ENCODE assay signal across 14 cellular contexts in the genomic region with DNA sequence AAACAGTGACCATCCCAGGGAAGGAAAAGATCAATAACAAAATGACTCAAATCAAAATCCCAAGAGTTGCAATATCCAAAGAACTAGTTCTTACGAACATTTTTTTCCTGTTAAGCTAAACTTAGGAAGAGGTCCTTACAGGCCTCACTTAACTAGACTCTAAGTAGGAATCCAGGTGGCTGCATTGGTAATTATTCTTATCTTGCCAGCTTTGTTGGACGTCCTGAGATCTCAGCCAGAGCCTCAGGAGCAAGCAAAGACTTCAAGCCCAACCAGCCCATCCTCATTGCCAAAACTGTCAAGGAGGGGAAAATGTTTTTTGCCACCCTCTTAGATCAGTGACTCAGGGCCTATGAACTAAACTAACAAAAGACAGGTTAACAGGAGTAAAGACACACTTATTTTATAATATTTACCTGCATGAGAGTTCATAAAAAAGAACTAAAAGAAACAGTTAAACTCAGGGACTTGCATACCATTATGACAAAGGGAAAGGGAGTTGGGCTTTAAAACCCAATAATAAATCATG. TPM values are rescaled to one million over a fixed set of nuclear protein-coding genes. Genes with fewer than 3 reads are reported as not detected.
DNase-seq lines count a peak whose midpoint lies in the region; ATAC-seq and TF ChIP-seq lines count a peak whose summit lies in the region.
"Had no signal": no experiment of that assay in that cellular context is flagged by ENCODE, and none has a peak within 500 bp of the region (broad histone marks: within the 10 kb centered on the region; RNA-seq: fewer than 3 reads in every experiment).

No MANE protein-coding gene starts in this region.

- H3K27me3 Mint-ChIP-seq in neural progenitor cell (ENCODE audit: insufficient read depth, low read depth): peaks cover 2% of the 10 kb centered on the region

- no peaks in the 10 kb centered on the region for H3K79me2 ChIP-seq in neural progenitor cell (ENCODE audit: low read depth)

- TF ChIP-seq CTCF in body of pancreas (IDR thresholded peaks at IDR 0.05) (no peak), neural progenitor cell (IDR thresholded peaks at IDR 0.05) (no peak), thyroid gland (IDR thresholded peaks at IDR 0.05) (no peak), upper lobe of right lung (IDR thresholded peaks at IDR 0.05) (no peak)

- no peaks in the 10 kb centered on the region for H3K9me3 Mint-ChIP-seq in neural progenitor cell
- H3K9me3 Mint-ChIP-seq: CD8-positive, alpha-beta T cell had no signal

- H3K36me3 Mint-ChIP-seq in neural progenitor cell: no peaks in the 10 kb centered on the region
- H3K36me3 Mint-ChIP-seq: CD14-positive monocyte; CD8-positive, alpha-beta T cell had no signal

- H3K9me3 ChIP-seq in body of pancreas (no peaks in the 10 kb centered on the region), neural progenitor cell (ENCODE audit: low read depth) (no peaks in the 10 kb centered on the region), thyroid gland (no peaks in the 10 kb centered on the region), upper lobe of right lung (no peaks in the 10 kb centered on the region)
- H3K9me3 ChIP-seq: Caco-2, HAP-1 had no signal

- no peak overlapping the region for H2AFZ ChIP-seq in neural progenitor cell (replicated peaks)

- H3K36me3 ChIP-seq in body of pancreas (replicated peaks in 1 of 2; ENCODE audit: insufficient read depth in 1 of 2, low read depth in 2 of 2) (no peaks in the 10 kb centered on the region), neural progenitor cell (no peaks in the 10 kb centered on the region), thyroid gland (no peaks in the 10 kb centered on the region), upper lobe of right lung (no peaks in the 10 kb centered on the region)
- H3K36me3 ChIP-seq: HAP-1 had no signal

- H3K4me1 Mint-ChIP-seq in neural progenitor cell: peaks cover 11% of the 10 kb centered on the region
- H3K4me1 Mint-ChIP-seq: CD14-positive monocyte had no signal

- no peak overlapping the region for H3K4me2 ChIP-seq in neural progenitor cell

- no peak overlapping the region for H3K9ac ChIP-seq in neural progenitor cell

- peak; percentile 45 for ATAC-seq in body of pancreas
- no peak for ATAC-seq in upper lobe of right lung
- ATAC-seq: CD8-positive, alpha-beta T cell had no signal

- H3K4me3 ChIP-seq in body of pancreas: no peak overlapping the region
- H3K4me3 ChIP-seq in neural progenitor cell: no peak overlapping the region
- no peak overlapping the region for H3K4me3 ChIP-seq in thyroid gland (replicated peaks in 1 of 3)
- H3K4me3 ChIP-seq in upper lobe of right lung: no peak overlapping the region
- H3K4me3 ChIP-seq: HAP-1 had no signal

- TF ChIP-seq POLR2A in body of pancreas (IDR thresholded peaks at IDR 0.05): no peak
- TF ChIP-seq POLR2A in thyroid gland (IDR thresholded peaks at IDR 0.05): no peak
- no peak for TF ChIP-seq POLR2A in erythroblast (IDR thresholded peaks at IDR 0.05; ENCODE audit: low read length)

- peak; percentile 24 for DNase-seq in DMS 273 (lab: John Stamatoyannopoulos, UW; ENCODE audit: unreplicated experiment)
- DNase-seq in DMS 273 treated with DMSO at 0.1 percent for 48 hours (lab: John Stamatoyannopoulos, UW): no peak
- DNase-seq in body of pancreas: no peak
- DNase-seq in neural progenitor cell (ENCODE audit: low spot score): no peak
- peak; percentile 14 to 29 for DNase-seq in thyroid gland
- no peak for DNase-seq in upper lobe of right lung
- DNase-seq in caudate nucleus (lab: John Stamatoyannopoulos, UW): no peak
- DNase-seq in erythroblast (lab: John Stamatoyannopoulos, UW): no peak
- DNase-seq: CD8-positive, alpha-beta T cell had no signal

- peak overlapping the region; percentile 13 for H3K27ac Mint-ChIP-seq in neural progenitor cell
- H3K27ac Mint-ChIP-seq: CD14-positive monocyte; CD8-positive, alpha-beta T cell had no signal

- intact Hi-C loops in body of pancreas (cut with DNase I) (no loop called here), thyroid gland (cut with DNase I) (no loop called here), upper lobe of right lung (cut with DNase I) (no loop called here)

- H3K27me3 ChIP-seq in body of pancreas: no peaks in the 10 kb centered on the region
- no peaks in the 10 kb centered on the region for H3K27me3 ChIP-seq in neural progenitor cell
- H3K27me3 ChIP-seq in thyroid gland: no peaks in the 10 kb centered on the region
- H3K27me3 ChIP-seq in upper lobe of right lung: no peaks in the 10 kb centered on the region

- H4K20me1 ChIP-seq in neural progenitor cell (ENCODE audit: low read depth): no peaks in the 10 kb centered on the region

- H3K4me1 ChIP-seq in body of pancreas (peaks cover 12% of the 10 kb centered on the region), neural progenitor cell (peaks cover 8% of the 10 kb centered on the region), thyroid gland (peaks cover 13 to 15% of the 10 kb centered on the region in 2 donors), upper lobe of right lung (no peaks in the 10 kb centered on the region)
- H3K4me1 ChIP-seq: Caco-2 had no signal

- H3F3A ChIP-seq in neural progenitor cell (ENCODE audit: low read depth): no peaks in the 10 kb centered on the region

- peak overlapping the region in 3 of 4 donors; percentile 28 to 52 (median 49) for H3K27ac ChIP-seq in body of pancreas
- no peak overlapping the region for H3K27ac ChIP-seq in neural progenitor cell
- peak overlapping the region; percentile 46 to 60 (median 46) for H3K27ac ChIP-seq in thyroid gland
- no peak overlapping the region for H3K27ac ChIP-seq in upper lobe of right lung
- no peak overlapping the region for H3K27ac ChIP-seq in caudate nucleus (ENCODE audit: low read depth, low read length)
- H3K27ac ChIP-seq: 22Rv1, HL-60 had no signal

- H3K4me3 Mint-ChIP-seq in neural progenitor cell: no peak overlapping the region
- H3K4me3 Mint-ChIP-seq: CD14-positive monocyte; CD8-positive, alpha-beta T cell had no signal

- WGBS in body of pancreas, 2 donors: 24 to 29% methylated on average over 2 of the region's 2 CpGs
- 44 to 58% methylated on average over 2 of the region's 2 CpGs for WGBS in thyroid gland, 2 donors

RNA-seq across cellular contexts. Expression of a gene that starts 18.3 kb away (rescaled TPM):
- total RNA-seq in body of pancreas: 10 to 100 TPM; 16.1 to 44.2 TPM
- 40.7 and 45.4 TPM in 2 replicates for total RNA-seq in neural progenitor cell (ENCODE audit: low replicate concordance)
- total RNA-seq in thyroid gland: 10 to 100 TPM; 38.8 to 89.6 (median 45.5) TPM
- 30.6 TPM for total RNA-seq in upper lobe of right lung

Comparison
In these comparisons a context has a peak if more than half of its experiments do, and no peak if none do; other contexts are left out.
1. DNase-seq: peak in DMS 273 (single experiment) and thyroid gland (2 of 2); none in DMS 273 treated with DMSO at 0.1 percent for 48 hours (single experiment), body of pancreas (0 of 4), neural progenitor cell (single experiment), upper lobe of right lung (single experiment), caudate nucleus (0 of 61) and erythroblast (0 of 2).
2. H3K27ac ChIP-seq: peak in body of pancreas (3 of 4) and thyroid gland (3 of 3); none in neural progenitor cell (single experiment), upper lobe of right lung (single experiment) and caudate nucleus (single experiment).